2 cellular contexts compared by ENCODE assay signal in the genomic region with DNA sequence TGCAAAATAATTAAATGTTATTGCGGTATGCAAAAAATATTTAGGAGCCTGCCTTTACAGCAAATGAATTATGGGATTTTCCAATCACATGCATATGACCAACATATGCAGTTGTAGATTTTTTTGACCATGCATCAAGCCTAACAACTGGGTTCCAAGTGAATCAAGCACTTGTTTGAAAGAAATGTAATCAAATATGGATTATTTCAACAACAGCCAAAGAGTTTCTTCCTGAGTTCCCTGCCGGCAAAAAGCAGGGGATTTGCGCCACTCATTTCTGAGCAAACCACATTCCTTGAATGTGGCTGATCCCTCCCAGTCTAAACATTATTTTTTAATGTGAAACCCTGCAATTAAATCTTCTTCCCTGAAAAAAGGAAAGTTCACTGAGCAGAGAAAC.
TF ChIP-seq lines count a peak whose summit lies in the region.

No MANE protein-coding gene starts in this region.

TF ChIP-seq in GM23338, 12 proteins besides CTCF, POLR2A, EP300 and RAD21 (continued from another document and continues in another):
- TF ChIP-seq, protein P1, sequence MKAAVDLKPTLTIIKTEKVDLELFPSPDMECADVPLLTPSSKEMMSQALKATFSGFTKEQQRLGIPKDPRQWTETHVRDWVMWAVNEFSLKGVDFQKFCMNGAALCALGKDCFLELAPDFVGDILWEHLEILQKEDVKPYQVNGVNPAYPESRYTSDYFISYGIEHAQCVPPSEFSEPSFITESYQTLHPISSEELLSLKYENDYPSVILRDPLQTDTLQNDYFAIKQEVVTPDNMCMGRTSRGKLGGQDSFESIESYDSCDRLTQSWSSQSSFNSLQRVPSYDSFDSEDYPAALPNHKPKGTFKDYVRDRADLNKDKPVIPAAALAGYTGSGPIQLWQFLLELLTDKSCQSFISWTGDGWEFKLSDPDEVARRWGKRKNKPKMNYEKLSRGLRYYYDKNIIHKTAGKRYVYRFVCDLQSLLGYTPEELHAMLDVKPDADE (IDR thresholded peaks at IDR 0.05) = no peak
- no peak for TF ChIP-seq NANOG (IDR thresholded peaks at IDR 0.05; ENCODE audit: borderline replicate concordance)
- no peak for TF ChIP-seq ZNF114 (CRISPR knock-in tag; IDR thresholded peaks at IDR 0.05)
- no peak for TF ChIP-seq STAT1 (IDR thresholded peaks at IDR 0.05; ENCODE audit: unreplicated experiment)
- no peak for TF ChIP-seq POLR2AphosphoS5 (IDR thresholded peaks at IDR 0.05; ENCODE audit: low read depth)
- TF ChIP-seq EZH2phosphoT487 (IDR thresholded peaks at IDR 0.05; ENCODE audit: unreplicated experiment) = no peak
- no peak for TF ChIP-seq CREB1 (CRISPR knock-in tag; IDR thresholded peaks at IDR 0.05; ENCODE audit: low read depth)
- TF ChIP-seq ZNF331 (CRISPR knock-in tag; IDR thresholded peaks at IDR 0.05; ENCODE audit: low read depth) = no peak
- TF ChIP-seq JUNB (IDR thresholded peaks at IDR 0.05; ENCODE audit: unreplicated experiment) = no peak
- TF ChIP-seq, protein P2, sequence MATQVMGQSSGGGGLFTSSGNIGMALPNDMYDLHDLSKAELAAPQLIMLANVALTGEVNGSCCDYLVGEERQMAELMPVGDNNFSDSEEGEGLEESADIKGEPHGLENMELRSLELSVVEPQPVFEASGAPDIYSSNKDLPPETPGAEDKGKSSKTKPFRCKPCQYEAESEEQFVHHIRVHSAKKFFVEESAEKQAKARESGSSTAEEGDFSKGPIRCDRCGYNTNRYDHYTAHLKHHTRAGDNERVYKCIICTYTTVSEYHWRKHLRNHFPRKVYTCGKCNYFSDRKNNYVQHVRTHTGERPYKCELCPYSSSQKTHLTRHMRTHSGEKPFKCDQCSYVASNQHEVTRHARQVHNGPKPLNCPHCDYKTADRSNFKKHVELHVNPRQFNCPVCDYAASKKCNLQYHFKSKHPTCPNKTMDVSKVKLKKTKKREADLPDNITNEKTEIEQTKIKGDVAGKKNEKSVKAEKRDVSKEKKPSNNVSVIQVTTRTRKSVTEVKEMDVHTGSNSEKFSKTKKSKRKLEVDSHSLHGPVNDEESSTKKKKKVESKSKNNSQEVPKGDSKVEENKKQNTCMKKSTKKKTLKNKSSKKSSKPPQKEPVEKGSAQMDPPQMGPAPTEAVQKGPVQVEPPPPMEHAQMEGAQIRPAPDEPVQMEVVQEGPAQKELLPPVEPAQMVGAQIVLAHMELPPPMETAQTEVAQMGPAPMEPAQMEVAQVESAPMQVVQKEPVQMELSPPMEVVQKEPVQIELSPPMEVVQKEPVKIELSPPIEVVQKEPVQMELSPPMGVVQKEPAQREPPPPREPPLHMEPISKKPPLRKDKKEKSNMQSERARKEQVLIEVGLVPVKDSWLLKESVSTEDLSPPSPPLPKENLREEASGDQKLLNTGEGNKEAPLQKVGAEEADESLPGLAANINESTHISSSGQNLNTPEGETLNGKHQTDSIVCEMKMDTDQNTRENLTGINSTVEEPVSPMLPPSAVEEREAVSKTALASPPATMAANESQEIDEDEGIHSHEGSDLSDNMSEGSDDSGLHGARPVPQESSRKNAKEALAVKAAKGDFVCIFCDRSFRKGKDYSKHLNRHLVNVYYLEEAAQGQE (IDR thresholded peaks at IDR 0.05; ENCODE audit: unreplicated experiment) = no peak

TF ChIP-seq in K562, 482 proteins besides CTCF, POLR2A, EP300 and RAD21 (continued from another document):
- TF ChIP-seq, protein P3, sequence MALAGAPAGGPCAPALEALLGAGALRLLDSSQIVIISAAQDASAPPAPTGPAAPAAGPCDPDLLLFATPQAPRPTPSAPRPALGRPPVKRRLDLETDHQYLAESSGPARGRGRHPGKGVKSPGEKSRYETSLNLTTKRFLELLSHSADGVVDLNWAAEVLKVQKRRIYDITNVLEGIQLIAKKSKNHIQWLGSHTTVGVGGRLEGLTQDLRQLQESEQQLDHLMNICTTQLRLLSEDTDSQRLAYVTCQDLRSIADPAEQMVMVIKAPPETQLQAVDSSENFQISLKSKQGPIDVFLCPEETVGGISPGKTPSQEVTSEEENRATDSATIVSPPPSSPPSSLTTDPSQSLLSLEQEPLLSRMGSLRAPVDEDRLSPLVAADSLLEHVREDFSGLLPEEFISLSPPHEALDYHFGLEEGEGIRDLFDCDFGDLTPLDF (CRISPR knock-in tag; IDR thresholded peaks at IDR 0.05) = no peak
- no peak for TF ChIP-seq CHCHD3 (CRISPR knock-in tag; IDR thresholded peaks at IDR 0.05)
- no peak for TF ChIP-seq MXI1 (IDR thresholded peaks at IDR 0.05; ENCODE audit: low read depth, low read length)
- no peak for TF ChIP-seq EP400 (IDR thresholded peaks at IDR 0.05)
- TF ChIP-seq HMG20B (CRISPR knock-in tag; IDR thresholded peaks at IDR 0.05) = no peak
- TF ChIP-seq CBFA2T2 (conservative IDR thresholded peaks at IDR 0.05) = no peak
- TF ChIP-seq TGIF2 (CRISPR knock-in tag; IDR thresholded peaks at IDR 0.05) = no peak
- TF ChIP-seq, protein P4, sequence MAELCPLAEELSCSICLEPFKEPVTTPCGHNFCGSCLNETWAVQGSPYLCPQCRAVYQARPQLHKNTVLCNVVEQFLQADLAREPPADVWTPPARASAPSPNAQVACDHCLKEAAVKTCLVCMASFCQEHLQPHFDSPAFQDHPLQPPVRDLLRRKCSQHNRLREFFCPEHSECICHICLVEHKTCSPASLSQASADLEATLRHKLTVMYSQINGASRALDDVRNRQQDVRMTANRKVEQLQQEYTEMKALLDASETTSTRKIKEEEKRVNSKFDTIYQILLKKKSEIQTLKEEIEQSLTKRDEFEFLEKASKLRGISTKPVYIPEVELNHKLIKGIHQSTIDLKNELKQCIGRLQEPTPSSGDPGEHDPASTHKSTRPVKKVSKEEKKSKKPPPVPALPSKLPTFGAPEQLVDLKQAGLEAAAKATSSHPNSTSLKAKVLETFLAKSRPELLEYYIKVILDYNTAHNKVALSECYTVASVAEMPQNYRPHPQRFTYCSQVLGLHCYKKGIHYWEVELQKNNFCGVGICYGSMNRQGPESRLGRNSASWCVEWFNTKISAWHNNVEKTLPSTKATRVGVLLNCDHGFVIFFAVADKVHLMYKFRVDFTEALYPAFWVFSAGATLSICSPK (IDR thresholded peaks at IDR 0.05; ENCODE audit: borderline replicate concordance) = no peak
- no peak for TF ChIP-seq ZNF507 (tag; conservative IDR thresholded peaks at IDR 0.05)
- TF ChIP-seq, protein P5, sequence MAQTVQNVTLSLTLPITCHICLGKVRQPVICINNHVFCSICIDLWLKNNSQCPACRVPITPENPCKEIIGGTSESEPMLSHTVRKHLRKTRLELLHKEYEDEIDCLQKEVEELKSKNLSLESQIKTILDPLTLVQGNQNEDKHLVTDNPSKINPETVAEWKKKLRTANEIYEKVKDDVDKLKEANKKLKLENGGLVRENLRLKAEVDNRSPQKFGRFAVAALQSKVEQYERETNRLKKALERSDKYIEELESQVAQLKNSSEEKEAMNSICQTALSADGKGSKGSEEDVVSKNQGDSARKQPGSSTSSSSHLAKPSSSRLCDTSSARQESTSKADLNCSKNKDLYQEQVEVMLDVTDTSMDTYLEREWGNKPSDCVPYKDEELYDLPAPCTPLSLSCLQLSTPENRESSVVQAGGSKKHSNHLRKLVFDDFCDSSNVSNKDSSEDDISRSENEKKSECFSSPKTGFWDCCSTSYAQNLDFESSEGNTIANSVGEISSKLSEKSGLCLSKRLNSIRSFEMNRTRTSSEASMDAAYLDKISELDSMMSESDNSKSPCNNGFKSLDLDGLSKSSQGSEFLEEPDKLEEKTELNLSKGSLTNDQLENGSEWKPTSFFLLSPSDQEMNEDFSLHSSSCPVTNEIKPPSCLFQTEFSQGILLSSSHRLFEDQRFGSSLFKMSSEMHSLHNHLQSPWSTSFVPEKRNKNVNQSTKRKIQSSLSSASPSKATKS (CRISPR knock-in tag; IDR thresholded peaks at IDR 0.05) = no peak
- TF ChIP-seq ZNF696 (CRISPR knock-in tag; conservative IDR thresholded peaks at IDR 0.05) = no peak
- TF ChIP-seq, protein P6, sequence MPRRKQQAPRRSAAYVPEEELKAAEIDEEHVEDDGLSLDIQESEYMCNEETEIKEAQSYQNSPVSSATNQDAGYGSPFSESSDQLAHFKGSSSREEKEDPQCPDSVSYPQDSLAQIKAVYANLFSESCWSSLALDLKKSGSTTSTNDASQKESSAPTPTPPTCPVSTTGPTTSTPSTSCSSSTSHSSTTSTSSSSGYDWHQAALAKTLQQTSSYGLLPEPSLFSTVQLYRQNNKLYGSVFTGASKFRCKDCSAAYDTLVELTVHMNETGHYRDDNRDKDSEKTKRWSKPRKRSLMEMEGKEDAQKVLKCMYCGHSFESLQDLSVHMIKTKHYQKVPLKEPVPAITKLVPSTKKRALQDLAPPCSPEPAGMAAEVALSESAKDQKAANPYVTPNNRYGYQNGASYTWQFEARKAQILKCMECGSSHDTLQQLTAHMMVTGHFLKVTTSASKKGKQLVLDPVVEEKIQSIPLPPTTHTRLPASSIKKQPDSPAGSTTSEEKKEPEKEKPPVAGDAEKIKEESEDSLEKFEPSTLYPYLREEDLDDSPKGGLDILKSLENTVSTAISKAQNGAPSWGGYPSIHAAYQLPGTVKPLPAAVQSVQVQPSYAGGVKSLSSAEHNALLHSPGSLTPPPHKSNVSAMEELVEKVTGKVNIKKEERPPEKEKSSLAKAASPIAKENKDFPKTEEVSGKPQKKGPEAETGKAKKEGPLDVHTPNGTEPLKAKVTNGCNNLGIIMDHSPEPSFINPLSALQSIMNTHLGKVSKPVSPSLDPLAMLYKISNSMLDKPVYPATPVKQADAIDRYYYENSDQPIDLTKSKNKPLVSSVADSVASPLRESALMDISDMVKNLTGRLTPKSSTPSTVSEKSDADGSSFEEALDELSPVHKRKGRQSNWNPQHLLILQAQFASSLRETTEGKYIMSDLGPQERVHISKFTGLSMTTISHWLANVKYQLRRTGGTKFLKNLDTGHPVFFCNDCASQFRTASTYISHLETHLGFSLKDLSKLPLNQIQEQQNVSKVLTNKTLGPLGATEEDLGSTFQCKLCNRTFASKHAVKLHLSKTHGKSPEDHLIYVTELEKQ (CRISPR knock-in tag; IDR thresholded peaks at IDR 0.05) = no peak
